17 cellular contexts compared by ENCODE assay signal in genomic region chr9:5842926-5843325, GRCh38. TPM values are rescaled to one million over a fixed set of nuclear protein-coding genes. Genes with fewer than 3 reads are reported as not detected.
DNase-seq lines count a peak whose midpoint lies in the region; ATAC-seq, FAIRE-seq and TF ChIP-seq lines count a peak whose summit lies in the region.
"Had no signal": no experiment of that assay in that cellular context is flagged by ENCODE, and none has a peak within 500 bp of the region (broad histone marks: within the 10 kb centered on the region; RNA-seq: fewer than 3 reads in every experiment).

No MANE protein-coding gene starts in this region.

- TF ChIP-seq CTCF in PC-3 (conservative IDR thresholded peaks at IDR 0.05; ENCODE audit: low read depth, low read length) (no peak), endodermal cell (conservative IDR thresholded peaks at IDR 0.05) (no peak), progenitor cell of endocrine pancreas (IDR thresholded peaks at IDR 0.05; ENCODE audit: unreplicated experiment) (no peak)

- peaks cover 24% of the 10 kb centered on the region for H3K9me3 Mint-ChIP-seq in T-helper 1 cell treated with Interleukin-12 subunit alpha and Interleukin-12 subunit beta and Interleukin-4 antibody, amounts not matched to agents 30 μg/mL and 1 μg/mL, for 36 hours
- H3K9me3 Mint-ChIP-seq in endodermal cell = peaks cover 6% of the 10 kb centered on the region
- peaks cover 3% of the 10 kb centered on the region for H3K9me3 Mint-ChIP-seq in progenitor cell of endocrine pancreas (ENCODE audit: low read depth)

- no peak for DNase-seq in T-helper 1 cell
- DNase-seq in PC-3 = no peak
- no peak for DNase-seq in endodermal cell
- DNase-seq in progenitor cell of endocrine pancreas (ENCODE audit: low spot score, unreplicated experiment) = no peak
- no peak for DNase-seq in stimulated activated naive CD4-positive, alpha-beta T cell (lab: John Stamatoyannopoulos, UW)
- DNase-seq in NCI-H2227 treated with DMSO at 0.1 percent for 48 hours (lab: John Stamatoyannopoulos, UW) = no peak
- DNase-seq in urothelium cell line (ENCODE audit: low spot score) = no peak
- DNase-seq: activated CD4-positive, alpha-beta T cell treated with anti-CD3 and anti-CD28 coated beads for 4 hours; activated gamma-delta T cell treated with Interleukin-2 at 50 U/mL for 16 hours; erythroblast; heart left ventricle; left cardiac atrium had no signal

- intact Hi-C loops in PC-3 (cut with micrococcal nuclease) = no loop called here

- H3K9ac ChIP-seq in PC-3 (ENCODE audit: low read length) (no peak overlapping the region), endodermal cell (ENCODE audit: extremely low read depth, low read length, poor library complexity, severe bottlenecking) (no peak overlapping the region)

- no peaks in the 10 kb centered on the region for H3K27me3 Mint-ChIP-seq in T-helper 1 cell treated with Interleukin-12 subunit alpha and Interleukin-12 subunit beta and Interleukin-4 antibody, amounts not matched to agents 30 μg/mL and 1 μg/mL, for 36 hours (ENCODE audit: low read depth)
- H3K27me3 Mint-ChIP-seq in endodermal cell (ENCODE audit: insufficient read depth) (no peaks in the 10 kb centered on the region), progenitor cell of endocrine pancreas (no peaks in the 10 kb centered on the region)

- H3K27me3 ChIP-seq in PC-3 (ENCODE audit: low read length) = no peaks in the 10 kb centered on the region
- no peaks in the 10 kb centered on the region for H3K27me3 ChIP-seq in endodermal cell (ENCODE audit: control insufficient read depth, insufficient read depth, low read length, poor library complexity, severe bottlenecking)
- H3K27me3 ChIP-seq: cardiac muscle cell, heart left ventricle, tibial nerve had no signal

- no peaks in the 10 kb centered on the region for H3K79me2 ChIP-seq in PC-3 (ENCODE audit: low read length)

- ATAC-seq in PC-3 = no peak

- peak overlapping the region; percentile 61; the same call in 1 of the 2 replicates for H2AFZ ChIP-seq in PC-3 (ENCODE audit: low read length)

- CTCF ChIA-PET in PC-3 (lab: Charles Lee) = interaction anchor here (0.6 to 0.7 kb wide), 2 partner anchors 57 to 67 kb away, joined by 5 read pairs; no protein-coding TSS in a partner anchor

- no peaks in the 10 kb centered on the region for H4K20me1 ChIP-seq in PC-3 (ENCODE audit: low read length)

- no peak for FAIRE-seq in urothelium cell line (lab: Jason Lieb, UNC)
- FAIRE-seq: A204.1, D721Med had no signal

- peaks cover 73% of the 10 kb centered on the region for H3K4me1 Mint-ChIP-seq in T-helper 1 cell treated with Interleukin-12 subunit alpha and Interleukin-12 subunit beta and Interleukin-4 antibody, amounts not matched to agents 30 μg/mL and 1 μg/mL, for 36 hours (ENCODE audit: low read depth)
- H3K4me1 Mint-ChIP-seq in endodermal cell (peaks cover 25% of the 10 kb centered on the region), progenitor cell of endocrine pancreas (ENCODE audit: low read depth) (peaks cover 27% of the 10 kb centered on the region)

- H3K9me3 ChIP-seq in PC-3 (ENCODE audit: low read length) = no peaks in the 10 kb centered on the region
- H3K9me3 ChIP-seq in endodermal cell (ENCODE audit: control insufficient read depth, low read length) = no peaks in the 10 kb centered on the region
- H3K9me3 ChIP-seq: heart left ventricle, tibial nerve had no signal

- WGBS in endodermal cell (ENCODE audit: insufficient coverage in 1 of 2, insufficient read length in 1 of 2), 2 experiments = 91 to 100% methylated on average over 2 of the region's 2 CpGs

- H3K27ac ChIP-seq in PC-3 (ENCODE audit: low read length) = peak overlapping the region; percentile 63
- H3K27ac ChIP-seq in endodermal cell (ENCODE audit: low read depth, low read length) = no peak overlapping the region
- H3K27ac ChIP-seq: cardiac muscle cell had no signal

- POLR2A ChIA-PET in PC-3 (lab: Charles Lee; ENCODE audit: unreplicated experiment) = no interaction called here

- H3K4me2 ChIP-seq in PC-3 (ENCODE audit: low read length) = peak overlapping the region; percentile 61; the same call in 1 of the 2 replicates

- H3K4me1 ChIP-seq in PC-3 (ENCODE audit: insufficient read depth, low read length) (peaks cover 60% of the 10 kb centered on the region), endodermal cell (ENCODE audit: control insufficient read depth, insufficient read depth, low read length) (peaks cover 16% of the 10 kb centered on the region)

- H3K36me3 Mint-ChIP-seq in T-helper 1 cell treated with Interleukin-12 subunit alpha and Interleukin-12 subunit beta and Interleukin-4 antibody, amounts not matched to agents 30 μg/mL and 1 μg/mL, for 36 hours (ENCODE audit: low read depth) = peaks cover 26% of the 10 kb centered on the region
- H3K36me3 Mint-ChIP-seq in endodermal cell (ENCODE audit: low read depth) (peaks cover 1% of the 10 kb centered on the region), progenitor cell of endocrine pancreas (ENCODE audit: insufficient read depth) (peaks cover 2% of the 10 kb centered on the region)

- H3K9me2 ChIP-seq in PC-3 (replicated peaks; ENCODE audit: low read length) = no peaks in the 10 kb centered on the region

- BruUV-seq in PC-3 (replicated peaks; lab: Mats Ljungman, UMichigan) = no TSS peak

- H3K36me3 ChIP-seq in PC-3 (ENCODE audit: low read depth, low read length) (no peaks in the 10 kb centered on the region), endodermal cell (ENCODE audit: control insufficient read depth, insufficient read depth, low read length) (no peaks in the 10 kb centered on the region)
- H3K36me3 ChIP-seq: cardiac muscle cell, heart left ventricle had no signal

- H3K27ac Mint-ChIP-seq in T-helper 1 cell treated with Interleukin-12 subunit alpha and Interleukin-12 subunit beta and Interleukin-4 antibody, amounts not matched to agents 30 μg/mL and 1 μg/mL, for 36 hours = peak overlapping the region; percentile 89
- H3K27ac Mint-ChIP-seq in endodermal cell = no peak overlapping the region
- H3K27ac Mint-ChIP-seq in progenitor cell of endocrine pancreas = peak overlapping the region; percentile 31

- H3F3A ChIP-seq in PC-3 (ENCODE audit: low read length, unreplicated experiment) = peaks cover 8% of the 10 kb centered on the region

- peak overlapping the region; percentile 5; the same call in 1 of the 2 replicates for H3K4me3 ChIP-seq in PC-3 (ENCODE audit: low read length)
- peak overlapping the region; percentile 23 for H3K4me3 ChIP-seq in endodermal cell (ENCODE audit: low read length)
- H3K4me3 ChIP-seq: cardiac muscle cell, heart left ventricle, tibial nerve had no signal

- H3K4me3 Mint-ChIP-seq in T-helper 1 cell treated with Interleukin-12 subunit alpha and Interleukin-12 subunit beta and Interleukin-4 antibody, amounts not matched to agents 30 μg/mL and 1 μg/mL, for 36 hours = peak overlapping the region; percentile 42
- H3K4me3 Mint-ChIP-seq in endodermal cell = no peak overlapping the region
- no peak overlapping the region for H3K4me3 Mint-ChIP-seq in progenitor cell of endocrine pancreas (ENCODE audit: low read depth)

RNA-seq across cellular contexts. Expression of gene ERMP1, which starts 10.0 kb away (rescaled TPM):
- total RNA-seq in PC-3 (2014; rRNA removed) (17.8 and 19.2 TPM in 2 replicates), endodermal cell (10 to 100 TPM; 22.8 to 36.0 TPM), progenitor cell of endocrine pancreas (20.3 and 21.2 TPM in 2 replicates)
- 15.2 TPM for polyA plus RNA-seq in endodermal cell (2013, experiment 1 of 2)
- polyA plus RNA-seq in endodermal cell (2013, experiment 2 of 2) = 14.9 TPM

RNA-seq across cellular contexts. Expression of gene MLANA, which starts 47.8 kb away (rescaled TPM):
- not detected in 2 replicates for total RNA-seq in PC-3 (2014; rRNA removed)
- total RNA-seq in endodermal cell = not detected
- polyA plus RNA-seq in endodermal cell (2013, experiment 1 of 2) = not detected
- polyA plus RNA-seq in endodermal cell (2013, experiment 2 of 2) = not detected
- not detected in 2 replicates for total RNA-seq in progenitor cell of endocrine pancreas
- total RNA-seq: cardiac muscle cell, heart left ventricle, left cardiac atrium, tibial nerve had no signal
- polyA plus RNA-seq: heart left ventricle had no signal
